9 cellular contexts compared by ENCODE assay signal in genomic region chr4:109046549-109047171, GRCh38.
A peak's percentile ranks its signal among the peaks of the same experiment; 100 is the strongest.
DNase-seq lines count a peak whose midpoint lies in the region; ATAC-seq, FAIRE-seq and TF ChIP-seq lines count a peak whose summit lies in the region.
"Had no signal": no experiment of that assay in that cellular context is flagged by ENCODE, and none has a peak within 500 bp of the region (broad histone marks: within the 10 kb centered on the region; RNA-seq: fewer than 3 reads in every experiment).

No MANE protein-coding gene starts in this region.

- H3K27me3 ChIP-seq in MM.1S (replicated peaks; ENCODE audit: insufficient read depth, low read length) (no peaks in the 10 kb centered on the region), esophagus muscularis mucosa (no peaks in the 10 kb centered on the region), muscle layer of duodenum (ENCODE audit: low read depth, low read length) (no peaks in the 10 kb centered on the region), PC-3 (ENCODE audit: low read length) (peaks cover 8% of the 10 kb centered on the region; the same call in 1 of the 2 replicates)

- H3K27ac ChIP-seq in MM.1S (ENCODE audit: low read length) (no peak overlapping the region), esophagus muscularis mucosa (replicated peaks in 1 of 4) (peak overlapping the region in 2 of 4 donors; percentile 7 to 14), muscle layer of duodenum (ENCODE audit: low read length) (no peak overlapping the region), PC-3 (ENCODE audit: low read length) (no peak overlapping the region)

- H3K4me1 ChIP-seq in MM.1S (ENCODE audit: low read length) (no peaks in the 10 kb centered on the region), esophagus muscularis mucosa (peaks cover 0 to 14% (median 12%) of the 10 kb centered on the region in 4 donors), muscle layer of duodenum (ENCODE audit: control insufficient read depth in 1 of 2, insufficient read depth in 2 of 2, low read length in 2 of 2) (no peaks in the 10 kb centered on the region), PC-3 (ENCODE audit: insufficient read depth, low read length) (no peaks in the 10 kb centered on the region)

- H3K9me2 ChIP-seq in MM.1S (replicated peaks; ENCODE audit: insufficient read depth, low read length), result no peaks in the 10 kb centered on the region
- H3K9me2 ChIP-seq in PC-3 (replicated peaks; ENCODE audit: low read length), result no peaks in the 10 kb centered on the region

- WGBS in esophagus muscularis mucosa, result 7% methylated on average over 6 of the region's 6 CpGs

- CTCF ChIA-PET in AG04449 (lab: Yijun Ruan, JAX), result interaction anchor here (1.2 kb wide), 1 partner anchor 80 kb away, joined by 3 read pairs; no protein-coding TSS in a partner anchor
- CTCF ChIA-PET in PC-3 (lab: Charles Lee), result no interaction called here

- POLR2A ChIA-PET in AG04449 (lab: Yijun Ruan, JAX) (no interaction called here), PC-3 (lab: Charles Lee; ENCODE audit: unreplicated experiment) (no interaction called here)

- H3K9ac ChIP-seq in MM.1S (ENCODE audit: low read length), result no peak overlapping the region
- no peak overlapping the region for H3K9ac ChIP-seq in PC-3 (ENCODE audit: low read length)

- H3K4me2 ChIP-seq in MM.1S (ENCODE audit: low read depth, low read length), result no peak overlapping the region
- H3K4me2 ChIP-seq in PC-3 (ENCODE audit: low read length), result no peak overlapping the region

- H4K20me1 ChIP-seq in MM.1S (ENCODE audit: insufficient read depth, low read length), result no peaks in the 10 kb centered on the region
- H4K20me1 ChIP-seq in PC-3 (ENCODE audit: low read length), result no peaks in the 10 kb centered on the region

- DNase-seq in AG04449 (ENCODE audit: low read depth, low spot score) (peak; percentile 49), MM.1S (no peak), esophagus muscularis mucosa (ENCODE audit: extremely low spot score) (no peak), PC-3 (no peak), GM12891 (ENCODE audit: insufficient read length, low spot score) (no peak), D721Med (ENCODE audit: insufficient read length, low spot score) (no peak), hepatic stellate cell (ENCODE audit: low spot score) (no peak)
- DNase-seq: C1 segment of cervical spinal cord had no signal

- no peak for FAIRE-seq in GM12891 (lab: Jason Lieb, UNC)
- no peak for FAIRE-seq in D721Med (lab: Jason Lieb, UNC)

- H3K4me3 ChIP-seq in AG04449 (ENCODE audit: low read depth, low read length) (peak overlapping the region; percentile 31), MM.1S (ENCODE audit: low read length) (no peak overlapping the region), esophagus muscularis mucosa (peak overlapping the region; percentile 25 to 44 (median 39)), muscle layer of duodenum (ENCODE audit: low read depth in 1 of 2, low read length in 2 of 2) (peak overlapping the region; percentile 10 to 32), PC-3 (ENCODE audit: low read length) (no peak overlapping the region)

- H3K36me3 ChIP-seq in MM.1S (replicated peaks; ENCODE audit: insufficient read depth, low read length) (no peaks in the 10 kb centered on the region), esophagus muscularis mucosa (no peaks in the 10 kb centered on the region), muscle layer of duodenum (ENCODE audit: control insufficient read depth in 1 of 2, insufficient read depth in 2 of 2, low read length in 2 of 2) (no peaks in the 10 kb centered on the region), PC-3 (ENCODE audit: low read depth, low read length) (no peaks in the 10 kb centered on the region)

- TF ChIP-seq EP300 in esophagus muscularis mucosa (IDR thresholded peaks at IDR 0.05), result no peak

- TF ChIP-seq POLR2A in esophagus muscularis mucosa (IDR thresholded peaks at IDR 0.05; ENCODE audit: low read depth) (no peak), GM12891 (IDR thresholded peaks at IDR 0.05; ENCODE audit: low read depth, low read length) (no peak)

- intact Hi-C loops in esophagus muscularis mucosa (cut with DNase I) (no loop called here), PC-3 (cut with micrococcal nuclease) (no loop called here)

- 0 out of 2 replicates have a peak overlapping the region, but pooled peaks have one; percentile 6 for H2AFZ ChIP-seq in MM.1S (ENCODE audit: low read length)
- H2AFZ ChIP-seq in PC-3 (ENCODE audit: low read length), result no peak overlapping the region

- no TSS peak for BruUV-seq in PC-3 (replicated peaks; lab: Mats Ljungman, UMichigan)

- H3F3A ChIP-seq in MM.1S (ENCODE audit: insufficient read depth, low read length) (no peaks in the 10 kb centered on the region), PC-3 (ENCODE audit: low read length, unreplicated experiment) (no peaks in the 10 kb centered on the region)

- ATAC-seq in PC-3, result no peak

- TF ChIP-seq CTCF in AG04449 (IDR thresholded peaks at IDR 0.05; ENCODE audit: insufficient read depth, low read length, missing control alignments), result no peak
- no peak for TF ChIP-seq CTCF in MM.1S (IDR thresholded peaks at IDR 0.05; ENCODE audit: low read length)
- no peak for TF ChIP-seq CTCF in esophagus muscularis mucosa (IDR thresholded peaks at IDR 0.05)
- no peak for TF ChIP-seq CTCF in PC-3 (conservative IDR thresholded peaks at IDR 0.05; ENCODE audit: low read depth, low read length)
- no peak for TF ChIP-seq CTCF in D721Med (IDR thresholded peaks at IDR 0.05; ENCODE audit: insufficient read depth, missing control alignments)

- H3K9me3 ChIP-seq in MM.1S (replicated peaks; ENCODE audit: insufficient read depth, low read length) (no peaks in the 10 kb centered on the region), esophagus muscularis mucosa (no peaks in the 10 kb centered on the region), muscle layer of duodenum (ENCODE audit: control insufficient read depth in 1 of 2, low read length in 2 of 2) (no peaks in the 10 kb centered on the region), PC-3 (ENCODE audit: low read length) (no peaks in the 10 kb centered on the region)

- no peaks in the 10 kb centered on the region for H3K79me2 ChIP-seq in MM.1S (ENCODE audit: low read length)
- no peaks in the 10 kb centered on the region for H3K79me2 ChIP-seq in PC-3 (ENCODE audit: low read length)

TF ChIP-seq in GM12891, 5 proteins besides CTCF, POLR2A, EP300 and RAD21:
- TF ChIP-seq SPI1 (IDR thresholded peaks at IDR 0.05; ENCODE audit: low read depth, low read length), result no peak
- TF ChIP-seq TAF1 (IDR thresholded peaks at IDR 0.05; ENCODE audit: low read depth, low read length), result no peak
- TF ChIP-seq POLR2AphosphoS5 (IDR thresholded peaks at IDR 0.05; ENCODE audit: low read depth, low read length), result no peak
- TF ChIP-seq POU2F2 (IDR thresholded peaks at IDR 0.05; ENCODE audit: low read depth, low read length), result no peak
- TF ChIP-seq PAX5 (IDR thresholded peaks at IDR 0.05; ENCODE audit: insufficient read depth, low read length, severe bottlenecking), result no peak

Comparison
In these comparisons a context has a peak if more than half of its experiments do, and no peak if none do; other contexts are left out.
1. H3K4me3 ChIP-seq: peak in AG04449 (single experiment), esophagus muscularis mucosa (4 of 4) and muscle layer of duodenum (2 of 2); none in MM.1S (single experiment) and PC-3 (single experiment).